Comparison of ENCODE assay signal across 11 cellular contexts in the genomic region with DNA sequence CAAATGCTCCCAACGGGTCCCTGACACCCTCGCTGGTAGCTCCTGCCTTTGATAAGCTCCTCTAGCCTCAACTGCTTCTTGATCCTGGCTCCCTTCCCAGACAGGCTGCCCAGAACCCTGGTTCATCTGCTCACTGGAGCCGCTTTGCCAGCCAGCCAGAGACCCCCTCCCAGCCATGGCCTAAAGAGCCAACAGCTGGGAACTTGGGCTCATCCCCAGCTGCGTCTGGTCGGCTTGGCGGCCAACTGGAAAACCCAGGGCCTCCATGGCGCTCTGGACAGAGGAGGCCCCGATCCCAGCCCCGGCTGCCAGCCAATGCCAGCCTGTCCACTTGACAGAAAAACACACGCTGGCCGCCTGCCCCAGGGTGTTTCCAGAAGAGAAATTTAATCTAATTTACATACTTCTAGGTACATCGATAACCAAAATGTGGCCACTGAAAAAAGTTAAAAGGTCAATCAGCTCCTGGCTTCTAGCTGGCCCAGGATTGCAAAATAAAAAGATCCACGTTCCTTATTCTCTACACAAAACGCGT. TPM values are rescaled to one million over a fixed set of nuclear protein-coding genes. Genes with fewer than 3 reads are reported as not detected.
DNase-seq lines count a peak whose midpoint lies in the region; ATAC-seq, FAIRE-seq and TF ChIP-seq lines count a peak whose summit lies in the region.
"Had no signal": no experiment of that assay in that cellular context is flagged by ENCODE, and none has a peak within 500 bp of the region (broad histone marks: within the 10 kb centered on the region; RNA-seq: fewer than 3 reads in every experiment).

No MANE protein-coding gene starts in this region.

- TF ChIP-seq RAD21 in HepG2 (CRISPR knock-in tag; IDR thresholded peaks at IDR 0.05): no peak

- WGBS in HepG2 (ENCODE audit: low lambda C conversion rate): 97% methylated on average over 15 of the region's 15 CpGs

- POLR2A ChIA-PET in A673 (lab: Charles Lee; ENCODE audit: low non-redundant PET): no interaction called here
- POLR2A ChIA-PET in HepG2 (lab: Yijun Ruan, JAX): no interaction called here

- no peak overlapping the region for H2AFZ ChIP-seq in HepG2 (ENCODE audit: low read length)
- H2AFZ ChIP-seq in Karpas-422 (ENCODE audit: low read length): no peak overlapping the region

- no peak overlapping the region for H3K9ac ChIP-seq in HepG2 (ENCODE audit: insufficient read depth, low read depth, low read length)
- H3K9ac ChIP-seq in Karpas-422 (ENCODE audit: low read length): no peak overlapping the region

- ATAC-seq in HepG2: no peak

- DNase-seq in A673 (ENCODE audit: low spot score): no peak
- DNase-seq in SJCRH30: peak; percentile 81 to 82
- no peak for DNase-seq in HepG2 (ENCODE audit: low spot score)
- no peak for DNase-seq in iPS-NIHi7 (ENCODE audit: extremely low spot score)
- no peak for DNase-seq in AG08395 (ENCODE audit: low spot score)
- DNase-seq in Karpas-422: no peak
- DNase-seq: ACHN, naive B cell had no signal

- H3K36me3 ChIP-seq in A673 (ENCODE audit: insufficient read depth, low read length, poor library complexity, severe bottlenecking) (peaks cover 43% of the 10 kb centered on the region), SJCRH30 (peaks cover 39% of the 10 kb centered on the region), HepG2 (replicated peaks in 1 of 2; ENCODE audit: control insufficient read depth in 1 of 2, insufficient read depth in 2 of 2, low read length in 2 of 2) (peaks cover 21 to 27% of the 10 kb centered on the region in 2 experiments; a peak in 4 of 5 replicates), Karpas-422 (ENCODE audit: insufficient read depth, low read length) (peaks cover 32% of the 10 kb centered on the region)

- TF ChIP-seq CTCF in A673 (conservative IDR thresholded peaks at IDR 0.05; ENCODE audit: low read depth, low read length): no peak
- TF ChIP-seq CTCF in HepG2 (CRISPR knock-in tag; IDR thresholded peaks at IDR 0.05): no peak

- in situ Hi-C loops in HepG2 (cut with HindIII; ENCODE audit: extremely low pct_ligation_motif_present, low pct_unique_long_range_greater_than_20kb): loop anchor here (10.0 kb wide), 1 partner anchor 133 kb away; no protein-coding TSS in a partner anchor

- TF ChIP-seq POLR2A in HepG2 (IDR thresholded peaks at IDR 0.05; ENCODE audit: insufficient read depth in 1 of 2, low read depth in 2 of 2, low read length in 2 of 2): no peak

- BruUV-seq in A673 (replicated peaks; lab: Mats Ljungman, UMichigan): no TSS peak
- no TSS peak for BruUV-seq in HepG2 (replicated peaks; lab: Mats Ljungman, UMichigan)

- H4K20me1 ChIP-seq in HepG2 (ENCODE audit: insufficient read depth, low read length): peaks cover 8% of the 10 kb centered on the region; the same call in 1 of the 2 replicates
- peaks cover 14% of the 10 kb centered on the region; the same call in 1 of the 2 replicates for H4K20me1 ChIP-seq in Karpas-422 (ENCODE audit: insufficient read depth, low read depth, low read length)

- CTCF ChIA-PET in A673 (lab: Charles Lee): no interaction called here
- CTCF ChIA-PET in HepG2 (lab: Yijun Ruan, JAX; ENCODE audit: low intra/inter-chr PET ratio, low total read pairs): no interaction called here

- no peak for FAIRE-seq in HepG2 (lab: Jason Lieb, UNC)

- peaks cover 27% of the 10 kb centered on the region for H3K4me1 ChIP-seq in A673 (ENCODE audit: insufficient read depth, low read length, poor library complexity, severe bottlenecking)
- H3K4me1 ChIP-seq in SJCRH30: peaks cover 19% of the 10 kb centered on the region
- peaks cover 10% of the 10 kb centered on the region for H3K4me1 ChIP-seq in HepG2 (ENCODE audit: insufficient read depth, low read length)
- peaks cover 18% of the 10 kb centered on the region for H3K4me1 ChIP-seq in Karpas-422 (ENCODE audit: low read length)

- H3K27me3 ChIP-seq in A673 (replicated peaks; ENCODE audit: insufficient read depth, low read depth, low read length, poor library complexity): no peaks in the 10 kb centered on the region
- no peaks in the 10 kb centered on the region for H3K27me3 ChIP-seq in SJCRH30
- no peaks in the 10 kb centered on the region; a peak in 1 of 5 replicates for H3K27me3 ChIP-seq in HepG2 (ENCODE audit: control insufficient read depth in 1 of 2, insufficient read depth in 2 of 2, low read length in 2 of 2)
- no peaks in the 10 kb centered on the region for H3K27me3 ChIP-seq in Karpas-422 (ENCODE audit: low read length)

- peak overlapping the region; percentile 53 for H3K27ac ChIP-seq in A673 (ENCODE audit: low read depth, low read length, poor library complexity, severe bottlenecking)
- H3K27ac ChIP-seq in SJCRH30: peak overlapping the region; percentile 50
- H3K27ac ChIP-seq in HepG2 (ENCODE audit: extremely low read length, insufficient read depth, low read length): no peak overlapping the region
- no peak overlapping the region for H3K27ac ChIP-seq in Karpas-422 (ENCODE audit: low read length)

- H3K9me2 ChIP-seq in Karpas-422 (replicated peaks; ENCODE audit: insufficient read depth, low read length): no peaks in the 10 kb centered on the region

- H3K4me2 ChIP-seq in HepG2 (ENCODE audit: low read depth, low read length) (no peak overlapping the region), Karpas-422 (ENCODE audit: low read depth, low read length, poor library complexity, severe bottlenecking) (no peak overlapping the region)

- TF ChIP-seq EP300 in HepG2 (IDR thresholded peaks at IDR 0.05; ENCODE audit: low read depth in 2 of 2, low read length in 2 of 2) (no peak), HepG2 (CRISPR knock-in tag; IDR thresholded peaks at IDR 0.05; ENCODE audit: borderline replicate concordance) (no peak)

- H3K9me3 ChIP-seq in A673 (ENCODE audit: low read depth, low read length, poor library complexity, severe bottlenecking) (peaks cover 10% of the 10 kb centered on the region), SJCRH30 (replicated peaks) (no peaks in the 10 kb centered on the region), HepG2 (ENCODE audit: low read length) (no peaks in the 10 kb centered on the region; the same call in 1 of the 2 replicates), Karpas-422 (ENCODE audit: low read length) (no peaks in the 10 kb centered on the region)

- intact Hi-C loops in A673 (cut with micrococcal nuclease; ENCODE audit: unreplicated experiment): no loop called here
- intact Hi-C loops in HepG2 (cut with micrococcal nuclease; ENCODE audit: unreplicated experiment): no loop called here

- H3K79me2 ChIP-seq in HepG2 (ENCODE audit: insufficient read depth, low read length) (peaks cover 21% of the 10 kb centered on the region), Karpas-422 (ENCODE audit: low read length) (peaks cover 22% of the 10 kb centered on the region)

- H3K4me3 ChIP-seq in A673 (ENCODE audit: low read depth, low read length, poor library complexity, severe bottlenecking) (no peak overlapping the region), SJCRH30 (no peak overlapping the region), HepG2 (replicated peaks in 1 of 3; ENCODE audit: insufficient read depth in 1 of 3, low read depth in 2 of 3, low read length in 3 of 3) (no peak overlapping the region), Karpas-422 (ENCODE audit: low read length) (no peak overlapping the region)

RNA-seq across cellular contexts. Expression of gene AKAP8L, which starts 3.0 kb away (rescaled TPM):
- 132 and 147 TPM in 2 replicates for total RNA-seq in A673 (2021)
- 86.0 and 111 TPM in 2 replicates for total RNA-seq in SJCRH30 (2014; rRNA removed; shearing (Covaris generic))
- total RNA-seq in HepG2 (2016; rRNA removed; fragmentation: Illumina TruSeq; extraction: Trizol): 27.3 and 48.2 TPM in 2 replicates
- total RNA-seq in HepG2 (2016; cell fraction: cytosol; rRNA removed; fragmentation: Illumina TruSeq; extraction: Trizol; ENCODE audit: low read depth): 42.8 and 43.6 TPM in 2 replicates
- 28.1 and 49.6 TPM in 2 replicates for total RNA-seq in HepG2 (2016; cell fraction: insoluble cytoplasmic fraction; rRNA removed; fragmentation: Illumina TruSeq; extraction: Trizol)
- total RNA-seq in HepG2 (2016; cell fraction: membrane; rRNA removed; fragmentation: Illumina TruSeq; extraction: Trizol): 19.3 and 21.1 TPM in 2 replicates
- 58.1 and 60.2 TPM in 2 replicates for total RNA-seq in HepG2 (2016; cell fraction: nucleus; rRNA removed; fragmentation: Illumina TruSeq; extraction: Trizol)
- polyA plus RNA-seq in HepG2 (2011; rRNA removed): 49.6 and 63.4 TPM in 2 replicates
- polyA plus RNA-seq in HepG2 (2011; cell fraction: cytosol; rRNA removed): 25.4 and 26.0 TPM in 2 replicates
- polyA plus RNA-seq in HepG2 (2011; cell fraction: nucleus; rRNA removed): 267 and 311 TPM in 2 replicates
- polyA plus RNA-seq in HepG2 (2012): 54.1 and 55.4 TPM in 2 replicates
- polyA plus RNA-seq in HepG2 (2016; cell fraction: cytosol; fragmentation: Illumina TruSeq; extraction: Trizol; ENCODE audit: low read depth): 3.5 and 4.1 TPM in 2 replicates
- polyA plus RNA-seq in HepG2 (2016; cell fraction: insoluble cytoplasmic fraction; fragmentation: Illumina TruSeq; extraction: Trizol; ENCODE audit: low read depth): 25.4 and 30.1 TPM in 2 replicates
- 5.6 and 6.0 TPM in 2 replicates for polyA plus RNA-seq in HepG2 (2016; cell fraction: membrane; fragmentation: Illumina TruSeq; extraction: Trizol; ENCODE audit: low read depth)
- 142 and 146 TPM in 2 replicates for polyA plus RNA-seq in HepG2 (2016; cell fraction: nucleus; fragmentation: Illumina TruSeq; extraction: Trizol; ENCODE audit: insufficient read depth, low read depth)
- 57.8 and 104 TPM in 2 replicates for polyA minus RNA-seq in HepG2 (2011; rRNA and poly(A)+ RNA removed; ENCODE audit: low replicate concordance)
- polyA minus RNA-seq in HepG2 (2011; cell fraction: cytosol; rRNA and poly(A)+ RNA removed): 22.7 and 31.4 TPM in 2 replicates
- polyA minus RNA-seq in HepG2 (2011; cell fraction: nucleus; rRNA and poly(A)+ RNA removed): 67.1 and 87.6 TPM in 2 replicates
- total RNA-seq in Karpas-422 (2014; rRNA removed; shearing (Covaris generic); ENCODE audit: low replicate concordance): 82.4 and 108 TPM in 2 replicates

RNA-seq across cellular contexts. Expression of gene WIZ, which starts 28.0 kb away (rescaled TPM):
- total RNA-seq in A673 (2021) (72.3 and 73.7 TPM in 2 replicates), HepG2 (2016; rRNA removed; fragmentation: Illumina TruSeq; extraction: Trizol) (4.7 and 5.1 TPM in 2 replicates)
- total RNA-seq in SJCRH30 (2014; rRNA removed; shearing (Covaris generic)): 23.0 and 23.8 TPM in 2 replicates
- 1.7 TPM in 2 replicates for total RNA-seq in HepG2 (2016; cell fraction: cytosol; rRNA removed; fragmentation: Illumina TruSeq; extraction: Trizol; ENCODE audit: low read depth)
- 4.4 and 4.5 TPM in 2 replicates for total RNA-seq in HepG2 (2016; cell fraction: insoluble cytoplasmic fraction; rRNA removed; fragmentation: Illumina TruSeq; extraction: Trizol)
- 5.9 TPM in 2 replicates for total RNA-seq in HepG2 (2016; cell fraction: membrane; rRNA removed; fragmentation: Illumina TruSeq; extraction: Trizol)
- 4.9 and 5.5 TPM in 2 replicates for total RNA-seq in HepG2 (2016; cell fraction: nucleus; rRNA removed; fragmentation: Illumina TruSeq; extraction: Trizol)
- polyA plus RNA-seq in HepG2 (2011; rRNA removed): 4.8 and 6.3 TPM in 2 replicates
- 3.3 and 4.8 TPM in 2 replicates for polyA plus RNA-seq in HepG2 (2011; cell fraction: cytosol; rRNA removed)
- 17.3 and 17.8 TPM in 2 replicates for polyA plus RNA-seq in HepG2 (2011; cell fraction: nucleus; rRNA removed)
- polyA plus RNA-seq in HepG2 (2012): 7.0 and 7.1 TPM in 2 replicates
- polyA plus RNA-seq in HepG2 (2016; cell fraction: cytosol; fragmentation: Illumina TruSeq; extraction: Trizol; ENCODE audit: low read depth): 3.1 and 3.8 TPM in 2 replicates
- 11.7 and 16.9 TPM in 2 replicates for polyA plus RNA-seq in HepG2 (2016; cell fraction: insoluble cytoplasmic fraction; fragmentation: Illumina TruSeq; extraction: Trizol; ENCODE audit: low read depth)
- 9.4 and 11.9 TPM in 2 replicates for polyA plus RNA-seq in HepG2 (2016; cell fraction: membrane; fragmentation: Illumina TruSeq; extraction: Trizol; ENCODE audit: low read depth)
- 23.3 and 23.4 TPM in 2 replicates for polyA plus RNA-seq in HepG2 (2016; cell fraction: nucleus; fragmentation: Illumina TruSeq; extraction: Trizol; ENCODE audit: insufficient read depth, low read depth)
- 5.2 and 6.7 TPM in 2 replicates for polyA minus RNA-seq in HepG2 (2011; rRNA and poly(A)+ RNA removed; ENCODE audit: low replicate concordance)
- 4.1 and 4.7 TPM in 2 replicates for polyA minus RNA-seq in HepG2 (2011; cell fraction: cytosol; rRNA and poly(A)+ RNA removed)
- polyA minus RNA-seq in HepG2 (2011; cell fraction: nucleus; rRNA and poly(A)+ RNA removed): 7.0 and 7.5 TPM in 2 replicates
- 5.3 and 5.4 TPM in 2 replicates for total RNA-seq in Karpas-422 (2014; rRNA removed; shearing (Covaris generic); ENCODE audit: low replicate concordance)

RNA-seq across cellular contexts. Expression of gene AKAP8, which starts 42.2 kb away (rescaled TPM):
- total RNA-seq in A673 (2021) (46.8 and 48.4 TPM in 2 replicates), HepG2 (2016; rRNA removed; fragmentation: Illumina TruSeq; extraction: Trizol) (21.2 and 22.1 TPM in 2 replicates)
- total RNA-seq in SJCRH30 (2014; rRNA removed; shearing (Covaris generic)): 26.9 and 28.1 TPM in 2 replicates
- total RNA-seq in HepG2 (2016; cell fraction: cytosol; rRNA removed; fragmentation: Illumina TruSeq; extraction: Trizol; ENCODE audit: low read depth): 3.7 and 3.8 TPM in 2 replicates
- 20.2 and 21.5 TPM in 2 replicates for total RNA-seq in HepG2 (2016; cell fraction: insoluble cytoplasmic fraction; rRNA removed; fragmentation: Illumina TruSeq; extraction: Trizol)
- total RNA-seq in HepG2 (2016; cell fraction: membrane; rRNA removed; fragmentation: Illumina TruSeq; extraction: Trizol): 9.1 and 9.4 TPM in 2 replicates
- 17.0 and 19.9 TPM in 2 replicates for total RNA-seq in HepG2 (2016; cell fraction: nucleus; rRNA removed; fragmentation: Illumina TruSeq; extraction: Trizol)
- 15.2 and 15.9 TPM in 2 replicates for polyA plus RNA-seq in HepG2 (2011; rRNA removed)
- 9.5 and 11.1 TPM in 2 replicates for polyA plus RNA-seq in HepG2 (2011; cell fraction: cytosol; rRNA removed)
- 35.3 and 39.7 TPM in 2 replicates for polyA plus RNA-seq in HepG2 (2011; cell fraction: nucleus; rRNA removed)
- polyA plus RNA-seq in HepG2 (2012): 11.5 and 13.0 TPM in 2 replicates
- 1.6 TPM in 2 replicates for polyA plus RNA-seq in HepG2 (2016; cell fraction: cytosol; fragmentation: Illumina TruSeq; extraction: Trizol; ENCODE audit: low read depth)
- polyA plus RNA-seq in HepG2 (2016; cell fraction: insoluble cytoplasmic fraction; fragmentation: Illumina TruSeq; extraction: Trizol; ENCODE audit: low read depth): 17.4 and 18.4 TPM in 2 replicates
- polyA plus RNA-seq in HepG2 (2016; cell fraction: membrane; fragmentation: Illumina TruSeq; extraction: Trizol; ENCODE audit: low read depth): 3.7 and 4.6 TPM in 2 replicates
- polyA plus RNA-seq in HepG2 (2016; cell fraction: nucleus; fragmentation: Illumina TruSeq; extraction: Trizol; ENCODE audit: insufficient read depth, low read depth): 47.6 and 49.0 TPM in 2 replicates
- polyA minus RNA-seq in HepG2 (2011; rRNA and poly(A)+ RNA removed; ENCODE audit: low replicate concordance): 13.4 and 15.5 TPM in 2 replicates
- 8.0 and 10.5 TPM in 2 replicates for polyA minus RNA-seq in HepG2 (2011; cell fraction: cytosol; rRNA and poly(A)+ RNA removed)
- 10.9 and 13.4 TPM in 2 replicates for polyA minus RNA-seq in HepG2 (2011; cell fraction: nucleus; rRNA and poly(A)+ RNA removed)
- total RNA-seq in Karpas-422 (2014; rRNA removed; shearing (Covaris generic); ENCODE audit: low replicate concordance): 11.7 and 19.9 TPM in 2 replicates

RNA-seq across cellular contexts. Expression of gene RASAL3, which starts 42.6 kb away (rescaled TPM):
- total RNA-seq in A673 (2021) (1.1 TPM in 2 replicates), HepG2 (2016; rRNA removed; fragmentation: Illumina TruSeq; extraction: Trizol) (not detected in 2 replicates)
- 0.12 TPM in 1 of 2 replicates, not detected in the other for total RNA-seq in SJCRH30 (2014; rRNA removed; shearing (Covaris generic))
- total RNA-seq in HepG2 (2016; cell fraction: cytosol; rRNA removed; fragmentation: Illumina TruSeq; extraction: Trizol; ENCODE audit: low read depth): not detected in 2 replicates
- not detected in 2 replicates for total RNA-seq in HepG2 (2016; cell fraction: insoluble cytoplasmic fraction; rRNA removed; fragmentation: Illumina TruSeq; extraction: Trizol)
- total RNA-seq in HepG2 (2016; cell fraction: membrane; rRNA removed; fragmentation: Illumina TruSeq; extraction: Trizol): not detected in 2 replicates
- not detected in 2 replicates for total RNA-seq in HepG2 (2016; cell fraction: nucleus; rRNA removed; fragmentation: Illumina TruSeq; extraction: Trizol)
- not detected in 2 replicates for polyA plus RNA-seq in HepG2 (2011; rRNA removed)
- 0.01 TPM in 1 of 2 replicates, not detected in the other for polyA plus RNA-seq in HepG2 (2011; cell fraction: cytosol; rRNA removed)
- 0.09 TPM in 1 of 2 replicates, not detected in the other for polyA plus RNA-seq in HepG2 (2011; cell fraction: nucleus; rRNA removed)
- not detected in 2 replicates for polyA plus RNA-seq in HepG2 (2012)
- not detected in 2 replicates for polyA plus RNA-seq in HepG2 (2016; cell fraction: cytosol; fragmentation: Illumina TruSeq; extraction: Trizol; ENCODE audit: low read depth)
- polyA plus RNA-seq in HepG2 (2016; cell fraction: insoluble cytoplasmic fraction; fragmentation: Illumina TruSeq; extraction: Trizol; ENCODE audit: low read depth): not detected in 2 replicates
- not detected in 2 replicates for polyA plus RNA-seq in HepG2 (2016; cell fraction: membrane; fragmentation: Illumina TruSeq; extraction: Trizol; ENCODE audit: low read depth)
- polyA plus RNA-seq in HepG2 (2016; cell fraction: nucleus; fragmentation: Illumina TruSeq; extraction: Trizol; ENCODE audit: insufficient read depth, low read depth): not detected in 2 replicates
- polyA minus RNA-seq in HepG2 (2011; rRNA and poly(A)+ RNA removed; ENCODE audit: low replicate concordance): not detected in 2 replicates
- not detected in 2 replicates for polyA minus RNA-seq in HepG2 (2011; cell fraction: cytosol; rRNA and poly(A)+ RNA removed)
- not detected in 2 replicates for polyA minus RNA-seq in HepG2 (2011; cell fraction: nucleus; rRNA and poly(A)+ RNA removed)
- 4.0 and 27.1 TPM in 2 replicates for total RNA-seq in Karpas-422 (2014; rRNA removed; shearing (Covaris generic); ENCODE audit: low replicate concordance)
- total RNA-seq: HT1080, NCI-H460 had no signal

RNA-seq across cellular contexts. Expression of gene PGLYRP2, which starts 57.5 kb away (rescaled TPM):
- total RNA-seq in A673 (2021): 3.5 and 4.7 TPM in 2 replicates
- total RNA-seq in SJCRH30 (2014; rRNA removed; shearing (Covaris generic)): not detected in 2 replicates
- 0.49 and 1.0 TPM in 2 replicates for total RNA-seq in HepG2 (2016; rRNA removed; fragmentation: Illumina TruSeq; extraction: Trizol)
- total RNA-seq in HepG2 (2016; cell fraction: cytosol; rRNA removed; fragmentation: Illumina TruSeq; extraction: Trizol; ENCODE audit: low read depth): 0.10 and 0.53 TPM in 2 replicates
- 0.46 and 1.3 TPM in 2 replicates for total RNA-seq in HepG2 (2016; cell fraction: insoluble cytoplasmic fraction; rRNA removed; fragmentation: Illumina TruSeq; extraction: Trizol)
- 0.17 and 0.49 TPM in 2 replicates for total RNA-seq in HepG2 (2016; cell fraction: membrane; rRNA removed; fragmentation: Illumina TruSeq; extraction: Trizol)
- total RNA-seq in HepG2 (2016; cell fraction: nucleus; rRNA removed; fragmentation: Illumina TruSeq; extraction: Trizol): 0.94 and 1.4 TPM in 2 replicates
- 0.04 and 0.35 TPM in 2 replicates for polyA plus RNA-seq in HepG2 (2011; rRNA removed)
- 0.08 and 0.22 TPM in 2 replicates for polyA plus RNA-seq in HepG2 (2011; cell fraction: cytosol; rRNA removed)
- 0.27 and 0.69 TPM in 2 replicates for polyA plus RNA-seq in HepG2 (2011; cell fraction: nucleus; rRNA removed)
- polyA plus RNA-seq in HepG2 (2012): 0.11 and 1.1 TPM in 2 replicates
- polyA plus RNA-seq in HepG2 (2016; cell fraction: cytosol; fragmentation: Illumina TruSeq; extraction: Trizol; ENCODE audit: low read depth): 0.11 and 0.19 TPM in 2 replicates
- 0.35 and 0.38 TPM in 2 replicates for polyA plus RNA-seq in HepG2 (2016; cell fraction: insoluble cytoplasmic fraction; fragmentation: Illumina TruSeq; extraction: Trizol; ENCODE audit: low read depth)
- 0.22 and 0.28 TPM in 2 replicates for polyA plus RNA-seq in HepG2 (2016; cell fraction: membrane; fragmentation: Illumina TruSeq; extraction: Trizol; ENCODE audit: low read depth)
- 0.79 and 2.3 TPM in 2 replicates for polyA plus RNA-seq in HepG2 (2016; cell fraction: nucleus; fragmentation: Illumina TruSeq; extraction: Trizol; ENCODE audit: insufficient read depth, low read depth)
- 0.07 and 0.34 TPM in 2 replicates for polyA minus RNA-seq in HepG2 (2011; rRNA and poly(A)+ RNA removed; ENCODE audit: low replicate concordance)
- 0.20 TPM in 1 of 2 replicates, not detected in the other for polyA minus RNA-seq in HepG2 (2011; cell fraction: cytosol; rRNA and poly(A)+ RNA removed)
- polyA minus RNA-seq in HepG2 (2011; cell fraction: nucleus; rRNA and poly(A)+ RNA removed): 1.0 TPM in 1 of 2 replicates, not detected in the other
- not detected in 2 replicates for total RNA-seq in Karpas-422 (2014; rRNA removed; shearing (Covaris generic); ENCODE audit: low replicate concordance)
- total RNA-seq: HT1080; NCI-H460; T-helper 2 cell treated with Interferon-gamma antibody and Interleukin-4, amounts not matched to agents 100 ng/mL and 5 ng/mL, for 36 hours had no signal

Comparison
In these comparisons a context has a peak if more than half of its experiments do, and no peak if none do; other contexts are left out.
1. DNase-seq: peak in SJCRH30 (2 of 2); none in A673 (single experiment), HepG2 (single experiment), iPS-NIHi7 (single experiment), AG08395 (single experiment) and Karpas-422 (single experiment).
2. H3K27ac ChIP-seq: peak in A673 (single experiment) and SJCRH30 (single experiment); none in HepG2 (single experiment) and Karpas-422 (single experiment).